ENCODE assay signal across 8 cellular contexts in genomic region chr14:39015360-39015961, GRCh38.
DNase-seq lines count a peak whose midpoint lies in the region; ATAC-seq, FAIRE-seq and TF ChIP-seq lines count a peak whose summit lies in the region.

No MANE protein-coding gene starts in this region.

- H3K9ac ChIP-seq in K562 (ENCODE audit: insufficient read depth in 1 of 2, low read depth in 2 of 2, low read length in 2 of 2), result no peak overlapping the region

- no peaks in the 10 kb centered on the region for H3K79me2 ChIP-seq in K562 (ENCODE audit: control insufficient read depth, insufficient read depth, low read length)

- TF ChIP-seq CTCF in K562 (IDR thresholded peaks at IDR 0.05 in 2 of 3, conservative IDR thresholded peaks at IDR 0.05 in 1 of 3; ENCODE audit: insufficient read depth in 2 of 3, low read depth in 1 of 3, low read length in 3 of 3), result peak; percentile 42 to 75 (median 54); a peak in 5 of 6 replicates

- no peak overlapping the region for H3K4me2 ChIP-seq in K562 (ENCODE audit: insufficient read depth, low read length)

- H3K4me3 ChIP-seq in CD4-positive, alpha-beta memory T cell (ENCODE audit: low read length in 2 of 2), result no peak overlapping the region
- no peak overlapping the region for H3K4me3 ChIP-seq in K562
- H3K4me3 ChIP-seq in CD8-positive, alpha-beta memory T cell (ENCODE audit: low read length), result no peak overlapping the region

- ATAC-seq in GM18511 (IDR thresholded peaks at IDR 0.05; ENCODE audit: unreplicated experiment) (peak; percentile 90), HG03095 (IDR thresholded peaks at IDR 0.05; ENCODE audit: unreplicated experiment) (peak; percentile 82), K562 (peak; percentile 71; the same call in 2 of the 3 replicates)

- peak; percentile 79 for FAIRE-seq in K562 (lab: Jason Lieb, UNC)

- H3K36me3 ChIP-seq in CD4-positive, alpha-beta memory T cell (ENCODE audit: insufficient read depth, low read length), result no peaks in the 10 kb centered on the region
- H3K36me3 ChIP-seq in K562 (ENCODE audit: control insufficient read depth, insufficient read depth, low read length), result no peaks in the 10 kb centered on the region
- H3K36me3 ChIP-seq in CD8-positive, alpha-beta memory T cell (ENCODE audit: insufficient read depth, low read length), result no peaks in the 10 kb centered on the region

- DNase-seq in CD4-positive, alpha-beta memory T cell, result peak in 4 of 5 donors; percentile 3 to 19 (median 8)
- DNase-seq in NCI-H446 (lab: John Stamatoyannopoulos, UW) (peak; percentile 50 to 63), K562 (ENCODE audit: extremely low read depth in 1 of 4, low spot score in 3 of 4) (peak; percentile 30 to 52 (median 36)), kidney tubule cell (ENCODE audit: low spot score) (peak; percentile 57), islet precursor cell (no peak)
- no peak for DNase-seq in CD8-positive, alpha-beta memory T cell

- no peaks in the 10 kb centered on the region for H3K27me3 ChIP-seq in CD4-positive, alpha-beta memory T cell (ENCODE audit: insufficient read depth, low read length)
- no peaks in the 10 kb centered on the region for H3K27me3 ChIP-seq in K562 (ENCODE audit: control insufficient read depth in 2 of 2, insufficient read depth in 2 of 2, low read length in 2 of 2)
- H3K27me3 ChIP-seq in CD8-positive, alpha-beta memory T cell (ENCODE audit: insufficient read depth, low read length, poor library complexity, severe bottlenecking), result no peaks in the 10 kb centered on the region

- no peaks in the 10 kb centered on the region for H3K9me3 Mint-ChIP-seq in CD4-positive, alpha-beta memory T cell
- H3K9me3 Mint-ChIP-seq in CD8-positive, alpha-beta memory T cell, result no peaks in the 10 kb centered on the region

- TF ChIP-seq RAD21 in K562 (CRISPR knock-in tag; conservative IDR thresholded peaks at IDR 0.05 in 1 of 2, IDR thresholded peaks at IDR 0.05 in 1 of 2), result peak; percentile 59 to 75

- POLR2A ChIA-PET in CD4-positive, alpha-beta memory T cell (lab: Charles Lee; ENCODE audit: partially characterized antibody), result no interaction called here
- POLR2A ChIA-PET in K562 (lab: Yijun Ruan, JAX), result no interaction called here
- POLR2A ChIA-PET in CD8-positive, alpha-beta memory T cell (lab: Charles Lee), result no interaction called here

- TF ChIP-seq POLR2A in K562 (conservative IDR thresholded peaks at IDR 0.05), result no peak

- WGBS in K562 (ENCODE audit: insufficient coverage, low coverage, missing lambda C conversion rate), result 0% methylated on average over 5 of the region's 5 CpGs

- intact Hi-C loops in CD4-positive, alpha-beta memory T cell (cut with micrococcal nuclease), result loop anchor here (1.0 kb wide), 1 partner anchor 1112 kb away; no protein-coding TSS in a partner anchor
- intact Hi-C loops in K562 (cut with micrococcal nuclease), result loop anchor here (2.0 to 10.0 kb wide), 4 partner anchors 71 to 1113 kb away; no protein-coding TSS in a partner anchor

- H3K9me3 ChIP-seq in CD4-positive, alpha-beta memory T cell (ENCODE audit: control insufficient read depth in 1 of 2, low read length in 2 of 2), result no peaks in the 10 kb centered on the region
- no peaks in the 10 kb centered on the region for H3K9me3 ChIP-seq in K562 (replicated peaks; ENCODE audit: control insufficient read depth, insufficient read depth, low read depth, low read length)
- H3K9me3 ChIP-seq in CD8-positive, alpha-beta memory T cell (ENCODE audit: low read length), result no peaks in the 10 kb centered on the region

- no peaks in the 10 kb centered on the region for H3K27me3 Mint-ChIP-seq in CD4-positive, alpha-beta memory T cell
- H3K27me3 Mint-ChIP-seq in CD8-positive, alpha-beta memory T cell, result no peaks in the 10 kb centered on the region

- peaks cover 0 to 1% (median 0%) of the 10 kb centered on the region in 4 donors for H3K4me1 Mint-ChIP-seq in CD4-positive, alpha-beta memory T cell
- no peaks in the 10 kb centered on the region for H3K4me1 Mint-ChIP-seq in CD8-positive, alpha-beta memory T cell

- peaks cover 4 to 6% of the 10 kb centered on the region in 2 donors for H3K36me3 Mint-ChIP-seq in CD4-positive, alpha-beta memory T cell
- peaks cover 0 to 7% (median 4%) of the 10 kb centered on the region in 3 donors for H3K36me3 Mint-ChIP-seq in CD8-positive, alpha-beta memory T cell

- H4K20me1 ChIP-seq in K562 (replicated peaks; ENCODE audit: control insufficient read depth, insufficient read depth, low read length), result no peaks in the 10 kb centered on the region

- no TSS peak for BruUV-seq in K562 (replicated peaks; lab: Mats Ljungman, UMichigan)

- in situ Hi-C loops in K562 (cut with MboI), result loop anchor here (25.0 kb wide), 1 partner anchor 303 kb away; no protein-coding TSS in a partner anchor

- H2AFZ ChIP-seq in K562 (ENCODE audit: low read depth, low read length), result no peak overlapping the region

- H3K9me1 ChIP-seq in K562 (ENCODE audit: control insufficient read depth, insufficient read depth, low read length), result no peaks in the 10 kb centered on the region

- H3K27ac Mint-ChIP-seq in CD4-positive, alpha-beta memory T cell, result no peak overlapping the region
- H3K27ac Mint-ChIP-seq in CD8-positive, alpha-beta memory T cell, result no peak overlapping the region

- CTCF ChIA-PET in CD4-positive, alpha-beta memory T cell (lab: Charles Lee; ENCODE audit: partially characterized antibody), result interaction anchor here (1.0 to 1.5 kb wide), 5 partner anchors 8 to 28 kb away, joined by 3 to 5 read pairs (median 4); no protein-coding TSS in a partner anchor
- CTCF ChIA-PET in K562 (lab: Yijun Ruan, JAX; ENCODE audit: low intra/inter-chr PET ratio), result interaction anchor here (0.9 to 1.9 kb wide), 2 partner anchors 294 to 1112 kb away, joined by 3 to 8 read pairs; no protein-coding TSS in a partner anchor
- CTCF ChIA-PET in CD8-positive, alpha-beta memory T cell (lab: Charles Lee), result interaction anchor here (0.7 to 1.5 kb wide), 2 partner anchors 8 to 12 kb away, joined by 3 to 7 read pairs; no protein-coding TSS in a partner anchor

- no peak for TF ChIP-seq EP300 in K562 (IDR thresholded peaks at IDR 0.05; ENCODE audit: low read length)

- H3K4me3 Mint-ChIP-seq in CD4-positive, alpha-beta memory T cell, result no peak overlapping the region
- no peak overlapping the region for H3K4me3 Mint-ChIP-seq in CD8-positive, alpha-beta memory T cell

- H3K4me1 ChIP-seq in CD4-positive, alpha-beta memory T cell (ENCODE audit: insufficient read depth, low read length), result no peaks in the 10 kb centered on the region
- no peaks in the 10 kb centered on the region for H3K4me1 ChIP-seq in K562 (replicated peaks in 1 of 2; ENCODE audit: control insufficient read depth in 2 of 2, insufficient read depth in 2 of 2, low read length in 2 of 2)
- no peaks in the 10 kb centered on the region for H3K4me1 ChIP-seq in CD8-positive, alpha-beta memory T cell (ENCODE audit: insufficient read depth, low read length)

- no peak overlapping the region for H3K27ac ChIP-seq in CD4-positive, alpha-beta memory T cell (ENCODE audit: low read depth, low read length)
- H3K27ac ChIP-seq in K562 (ENCODE audit: extremely low read depth, low read depth, low read length), result no peak overlapping the region
- H3K27ac ChIP-seq in CD8-positive, alpha-beta memory T cell (ENCODE audit: low read depth, low read length), result no peak overlapping the region

TF ChIP-seq in K562, 482 proteins besides CTCF, POLR2A, EP300 and RAD21 (continues in another document):
- TF ChIP-seq SMC3 (conservative IDR thresholded peaks at IDR 0.05; ENCODE audit: insufficient read depth, low read depth, low read length), result 0 out of 2 replicates have a peak, but pooled peaks have one; percentile 41

Comparison
In these comparisons a context has a peak if more than half of its experiments do, and no peak if none do; other contexts are left out.
1. DNase-seq: peak in CD4-positive, alpha-beta memory T cell (4 of 5), NCI-H446 (2 of 2), K562 (4 of 4) and kidney tubule cell (single experiment); none in CD8-positive, alpha-beta memory T cell (0 of 5) and islet precursor cell (single experiment).
2. Peak in every context shown above with its lines, with median percentiles within 50 percentile points of each other: ATAC-seq.